ENCODE assay signal across 10 cellular contexts in the genomic region with DNA sequence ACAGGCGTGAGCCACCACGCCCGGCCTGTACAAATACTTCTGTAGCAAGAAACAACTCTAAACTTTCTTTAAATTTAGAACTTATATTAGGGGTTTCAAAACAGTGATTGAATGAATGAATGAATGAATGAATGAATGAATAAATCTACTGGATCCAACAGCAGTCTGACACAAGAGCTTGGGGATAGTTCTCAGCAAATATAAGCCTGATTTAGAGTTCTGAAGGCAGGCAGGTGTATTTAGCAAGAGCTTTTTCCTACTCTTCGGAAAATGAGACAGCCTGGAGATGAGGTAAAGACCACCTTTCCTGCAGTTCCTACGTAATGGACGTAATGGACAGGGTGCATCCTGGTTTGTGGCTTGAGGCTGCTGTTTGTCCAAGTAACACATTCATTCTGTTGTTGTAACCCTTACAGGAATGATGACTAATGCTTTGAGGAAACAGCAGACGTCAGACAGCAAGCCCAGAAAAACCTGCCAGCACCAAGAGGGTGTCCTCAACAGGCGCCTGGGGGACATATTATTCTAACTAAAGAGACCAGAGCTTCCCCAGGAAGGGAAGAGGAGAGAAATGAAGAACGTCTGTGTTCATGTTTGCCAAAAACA.
DNase-seq lines count a peak whose midpoint lies in the region; ATAC-seq and TF ChIP-seq lines count a peak whose summit lies in the region.
"Had no signal": no experiment of that assay in that cellular context is flagged by ENCODE, and none has a peak within 500 bp of the region (broad histone marks: within the 10 kb centered on the region; RNA-seq: fewer than 3 reads in every experiment).

No MANE protein-coding gene starts in this region.

- TF ChIP-seq CTCF in PC-3 (conservative IDR thresholded peaks at IDR 0.05; ENCODE audit: low read depth, low read length) (no peak), omental fat pad (IDR thresholded peaks at IDR 0.05) (no peak)

- no peaks in the 10 kb centered on the region for H3K36me3 ChIP-seq in PC-3 (ENCODE audit: low read depth, low read length)

- intact Hi-C loops in PC-3 (cut with micrococcal nuclease): no loop called here

- H3K9ac ChIP-seq in PC-3 (ENCODE audit: low read length): no peak overlapping the region

- H3K4me3 ChIP-seq in PC-3 (ENCODE audit: low read length): no peak overlapping the region

- H3K36me3 Mint-ChIP-seq in stimulated activated naive B cell treated with anti-CD40 and anti-IgM and Interleukin-4, amounts not matched to agents 10 μg/mL and 1 μg/mL and 100 μg/mL, for 72 hours: no peaks in the 10 kb centered on the region
- H3K36me3 Mint-ChIP-seq: T-cell had no signal

- BruUV-seq in PC-3 (replicated peaks; lab: Mats Ljungman, UMichigan): no TSS peak

- H3K27me3 Mint-ChIP-seq in stimulated activated naive B cell treated with anti-CD40 and anti-IgM and Interleukin-4, amounts not matched to agents 10 μg/mL and 1 μg/mL and 100 μg/mL, for 72 hours: no peaks in the 10 kb centered on the region

- no peaks in the 10 kb centered on the region for H3K4me1 ChIP-seq in PC-3 (ENCODE audit: insufficient read depth, low read length)

- no peak overlapping the region for H2AFZ ChIP-seq in PC-3 (ENCODE audit: low read length)

- H3K27ac Mint-ChIP-seq in stimulated activated naive B cell treated with anti-CD40 and anti-IgM and Interleukin-4, amounts not matched to agents 10 μg/mL and 1 μg/mL and 100 μg/mL, for 72 hours: no peak overlapping the region
- H3K27ac Mint-ChIP-seq: T-cell had no signal

- H3K27ac ChIP-seq in PC-3 (ENCODE audit: low read length) (no peak overlapping the region), epithelial cell of prostate (peak overlapping the region; percentile 51)

- H3K79me2 ChIP-seq in PC-3 (ENCODE audit: low read length): no peaks in the 10 kb centered on the region

- H4K20me1 ChIP-seq in PC-3 (ENCODE audit: low read length): no peaks in the 10 kb centered on the region

- CTCF ChIA-PET in PC-3 (lab: Charles Lee): no interaction called here

- no peak overlapping the region for H3K4me2 ChIP-seq in PC-3 (ENCODE audit: low read length)

- no peaks in the 10 kb centered on the region for H3F3A ChIP-seq in PC-3 (ENCODE audit: low read length, unreplicated experiment)

- no peaks in the 10 kb centered on the region for H3K9me3 ChIP-seq in PC-3 (ENCODE audit: low read length)

- no peaks in the 10 kb centered on the region for H3K9me3 Mint-ChIP-seq in stimulated activated naive B cell treated with anti-CD40 and anti-IgM and Interleukin-4, amounts not matched to agents 10 μg/mL and 1 μg/mL and 100 μg/mL, for 72 hours

- H3K4me3 Mint-ChIP-seq in stimulated activated naive B cell treated with anti-CD40 and anti-IgM and Interleukin-4, amounts not matched to agents 10 μg/mL and 1 μg/mL and 100 μg/mL, for 72 hours: peak overlapping the region in 1 of 2 donors; percentile 3
- H3K4me3 Mint-ChIP-seq: T-cell had no signal

- H3K9me2 ChIP-seq in PC-3 (replicated peaks; ENCODE audit: low read length): no peaks in the 10 kb centered on the region

- POLR2A ChIA-PET in PC-3 (lab: Charles Lee; ENCODE audit: unreplicated experiment): no interaction called here

- DNase-seq in EL (peak; percentile 10), PC-3 (peak; percentile 3), epithelial cell of prostate (ENCODE audit: low read depth, low spot score) (peak; percentile 66), omental fat pad (ENCODE audit: low spot score) (no peak), NCI-H187 (lab: John Stamatoyannopoulos, UW) (no peak)
- DNase-seq in stimulated activated naive B cell treated with anti-CD40 and anti-IgM and Interleukin-4, amounts not matched to agents 10 μg/mL and 1 μg/mL and 100 μg/mL, for 72 hours: no peak
- DNase-seq: activated naive CD4-positive, alpha-beta T cell treated with Interleukin-2 at 50 U/mL for 16 hours; T-cell had no signal

- peaks cover 24% of the 10 kb centered on the region for H3K27me3 ChIP-seq in PC-3 (ENCODE audit: low read length)

- peaks cover 5 to 11% of the 10 kb centered on the region in 2 donors for H3K4me1 Mint-ChIP-seq in stimulated activated naive B cell treated with anti-CD40 and anti-IgM and Interleukin-4, amounts not matched to agents 10 μg/mL and 1 μg/mL and 100 μg/mL, for 72 hours
- H3K4me1 Mint-ChIP-seq: T-cell had no signal

- ATAC-seq in PC-3: no peak
- ATAC-seq in omental fat pad (ENCODE audit: low FRiP score): peak; percentile 38
- no peak for ATAC-seq in HG03571 (IDR thresholded peaks at IDR 0.05; ENCODE audit: unreplicated experiment)
- ATAC-seq in stimulated activated naive B cell treated with anti-CD40 and anti-IgM and Interleukin-4, amounts not matched to agents 10 μg/mL and 1 μg/mL and 100 μg/mL, for 72 hours (replicated peaks): no peak
- no peak for ATAC-seq in GM18498 (IDR thresholded peaks at IDR 0.05; ENCODE audit: unreplicated experiment)
- ATAC-seq: T-cell had no signal

Comparison
In these comparisons a context has a peak if more than half of its experiments do, and no peak if none do; other contexts are left out.
1. DNase-seq: peak in EL (single experiment), PC-3 (single experiment) and epithelial cell of prostate (single experiment); none in omental fat pad (single experiment), stimulated activated naive B cell treated with anti-CD40 and anti-IgM and Interleukin-4, amounts not matched to agents 10 μg/mL and 1 μg/mL and 100 μg/mL, for 72 hours (single experiment) and NCI-H187 (0 of 2).